Comparison of ENCODE assay signal across 8 cellular contexts in the genomic region with DNA sequence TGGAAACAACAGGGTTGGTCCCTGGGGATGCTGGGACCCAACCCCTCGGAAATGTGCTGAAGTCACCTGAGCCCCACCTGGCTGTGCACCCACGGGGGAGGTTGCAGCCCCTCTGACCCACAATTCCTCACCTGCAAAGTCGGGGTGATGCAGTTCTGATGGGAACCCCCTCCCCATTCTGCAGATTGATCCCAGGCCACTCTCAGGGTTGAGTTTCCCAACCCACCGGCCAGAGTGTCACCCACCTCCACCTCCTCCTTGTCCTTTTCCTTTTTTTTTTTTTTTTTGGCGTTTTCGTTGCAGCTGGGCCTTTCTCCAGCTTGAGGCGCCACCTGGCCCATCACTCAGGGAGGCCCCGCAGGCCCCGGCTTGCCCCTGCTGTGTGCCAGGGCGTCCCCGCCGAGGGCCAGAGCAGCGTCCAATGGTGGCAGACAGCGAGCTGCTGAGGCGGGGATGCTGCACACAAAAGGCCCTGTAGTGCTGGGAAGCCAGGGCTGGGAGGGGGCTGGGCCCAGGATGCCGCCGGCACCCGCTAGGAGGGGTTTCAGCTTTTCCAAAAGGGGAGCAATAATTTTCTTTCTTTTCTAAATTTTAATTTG. TPM values are rescaled to one million over a fixed set of nuclear protein-coding genes. Genes with fewer than 3 reads are reported as not detected.
DNase-seq lines count a peak whose midpoint lies in the region; ATAC-seq and TF ChIP-seq lines count a peak whose summit lies in the region.

No MANE protein-coding gene starts in this region.

- no peak for TF ChIP-seq POLR2A in vagina (IDR thresholded peaks at IDR 0.05)

- peak overlapping the region; percentile 63 for H3K27ac ChIP-seq in right cardiac atrium (ENCODE audit: low read length)
- peak overlapping the region; percentile 76 for H3K27ac ChIP-seq in vagina

- H3K27me3 ChIP-seq in right cardiac atrium (ENCODE audit: control insufficient read depth, insufficient read depth): no peaks in the 10 kb centered on the region
- no peaks in the 10 kb centered on the region for H3K27me3 ChIP-seq in vagina

- DNase-seq in right cardiac atrium (peak in 1 of 3 donors; percentile 63), left ventricle myocardium superior (no peak), astrocyte of the hippocampus (ENCODE audit: low read depth, low spot score) (peak; percentile 83), midbrain (lab: John Stamatoyannopoulos, UW) (peak; percentile 89), vagina (ENCODE audit: extremely low spot score in 2 of 2) (no peak), NK-92 (lab: John Stamatoyannopoulos, UW; ENCODE audit: unreplicated experiment) (no peak), CD1c-positive myeloid dendritic cell (ENCODE audit: extremely low spot score) (no peak), AG08395 (ENCODE audit: low spot score) (no peak)

- H3K36me3 ChIP-seq in vagina: peaks cover 0 to 8% of the 10 kb centered on the region in 2 donors

- intact Hi-C loops in right cardiac atrium (cut with DNase I): no loop called here
- intact Hi-C loops in left ventricle myocardium superior (cut with micrococcal nuclease): no loop called here
- intact Hi-C loops in vagina (cut with DNase I): no loop called here

- H3K9me3 ChIP-seq in right cardiac atrium (ENCODE audit: control insufficient read depth, low read length) (no peaks in the 10 kb centered on the region), vagina (no peaks in the 10 kb centered on the region)

- H3K4me3 ChIP-seq in right cardiac atrium (ENCODE audit: low read length): no peak overlapping the region
- peak overlapping the region in 1 of 2 donors; percentile 16 for H3K4me3 ChIP-seq in vagina

- H3K4me1 ChIP-seq in right cardiac atrium (ENCODE audit: control insufficient read depth, insufficient read depth, low read length): peaks cover 13% of the 10 kb centered on the region
- H3K4me1 ChIP-seq in vagina: peaks cover 67% of the 10 kb centered on the region

- 44% methylated on average over 18 of the region's 18 CpGs for WGBS in right cardiac atrium

- ATAC-seq in right cardiac atrium (no peak), left ventricle myocardium superior (no peak)

- TF ChIP-seq CTCF in vagina (IDR thresholded peaks at IDR 0.05): no peak

RNA-seq across cellular contexts. Expression of gene PIK3R2, which starts 4.6 kb away (rescaled TPM):
- total RNA-seq in right cardiac atrium (10 to 100 TPM; 21.3 to 30.1 (median 26.4) TPM), left ventricle myocardium superior (29.6 TPM), vagina (24.8 TPM)
- polyA plus RNA-seq in right cardiac atrium: 7.1 TPM

RNA-seq across cellular contexts. Expression of gene IFI30, which starts 16.0 kb away (rescaled TPM):
- total RNA-seq in right cardiac atrium: 10 to 100 TPM; 21.8 to 47.4 (median 35.9) TPM
- 10.1 TPM for polyA plus RNA-seq in right cardiac atrium
- 20.6 TPM for total RNA-seq in left ventricle myocardium superior
- 43.7 TPM for total RNA-seq in vagina

RNA-seq across cellular contexts. Expression of gene MPV17L2, which starts 35.5 kb away (rescaled TPM):
- 10 to 100 TPM in 2 of 4 donors, 1 to 10 TPM in 2; 8.0 to 12.0 (median 10.0) TPM for total RNA-seq in right cardiac atrium
- 19.5 TPM for polyA plus RNA-seq in right cardiac atrium
- 9.0 TPM for total RNA-seq in left ventricle myocardium superior
- total RNA-seq in vagina: 10.3 TPM

RNA-seq across cellular contexts. Expression of gene RAB3A, which starts 46.3 kb away (rescaled TPM):
- total RNA-seq in right cardiac atrium (10 to 100 TPM; 23.1 to 41.5 (median 29.5) TPM), left ventricle myocardium superior (35.5 TPM), vagina (5.6 TPM)
- 29.1 TPM for polyA plus RNA-seq in right cardiac atrium

RNA-seq across cellular contexts. Expression of gene MAST3, which starts 60.0 kb away (rescaled TPM):
- total RNA-seq in right cardiac atrium (1 to 10 TPM; 5.1 to 6.9 (median 6.5) TPM), left ventricle myocardium superior (5.6 TPM), vagina (9.6 TPM)
- 2.6 TPM for polyA plus RNA-seq in right cardiac atrium

Comparison
In these comparisons a context has a peak if more than half of its experiments do, and no peak if none do; other contexts are left out.
1. DNase-seq: peak in astrocyte of the hippocampus (single experiment) and midbrain (single experiment); none in left ventricle myocardium superior (single experiment), vagina (0 of 2), NK-92 (single experiment), CD1c-positive myeloid dendritic cell (single experiment) and AG08395 (single experiment).